In the genomic region with DNA sequence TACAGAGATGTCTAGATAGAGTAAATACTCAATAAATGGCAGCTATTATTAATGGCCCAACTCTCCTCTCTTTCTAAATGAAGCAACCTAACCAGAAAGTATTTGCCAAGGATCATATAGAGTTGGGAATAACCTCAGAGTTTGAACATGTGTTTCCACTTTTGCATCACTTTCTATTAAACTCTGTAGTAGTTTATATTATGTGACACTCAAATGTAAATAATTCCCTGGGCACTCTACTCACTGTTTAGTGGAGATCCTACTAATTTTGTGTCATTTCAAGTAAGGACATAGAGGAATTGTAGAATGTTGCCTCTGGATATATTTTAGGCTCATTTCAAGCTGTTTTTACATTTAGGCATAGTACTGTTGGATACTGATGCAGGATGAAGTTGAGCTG, we compare ENCODE assay signal across 17 cellular contexts.
"Had no signal": no experiment of that assay in that cellular context is flagged by ENCODE, and none has a peak within 500 bp of the region (broad histone marks: within the 10 kb centered on the region; RNA-seq: fewer than 3 reads in every experiment).

No MANE protein-coding gene starts in this region.

- H3K4me1 ChIP-seq: ascending aorta, esophagus squamous epithelium, gastrocnemius medialis, left lung, pancreas, spleen had no signal

- H3K27ac Mint-ChIP-seq: activated CD4-positive, alpha-beta memory T cell treated with anti-CD3 and anti-CD28 coated beads, Interleukin-2, amount 10 ng/mL, durations not matched to agents 7 days and 5 days; activated T-cell treated with anti-CD3 and anti-CD28 coated beads, Interleukin-2, amount 50 U/mL, for 72 hours; memory B cell; stimulated activated naive B cell treated with anti-CD40 and anti-IgM and Interleukin-4, amounts not matched to agents 10 μg/mL and 1 μg/mL and 100 μg/mL, for 72 hours; T-helper 2 cell treated with Interferon-gamma antibody and Interleukin-4, amounts not matched to agents 5 μg/mL and 100 μg/mL, for 36 hours had no signal

- H3K9me3 ChIP-seq: ascending aorta, esophagus squamous epithelium, gastrocnemius medialis, left lung, pancreas, spleen had no signal

- H3K27me3 ChIP-seq: ascending aorta, esophagus squamous epithelium, gastrocnemius medialis, left lung, pancreas, spleen had no signal

- H3K9me3 Mint-ChIP-seq: activated CD4-positive, alpha-beta memory T cell treated with anti-CD3 and anti-CD28 coated beads, Interleukin-2, amount 10 ng/mL, durations not matched to agents 7 days and 5 days; memory B cell; stimulated activated naive B cell treated with anti-CD40 and anti-IgM and Interleukin-4, amounts not matched to agents 10 μg/mL and 1 μg/mL and 100 μg/mL, for 72 hours had no signal

- H3K4me1 Mint-ChIP-seq: activated CD4-positive, alpha-beta memory T cell treated with anti-CD3 and anti-CD28 coated beads, Interleukin-2, amount 10 ng/mL, durations not matched to agents 7 days and 5 days; memory B cell; stimulated activated naive B cell treated with anti-CD40 and anti-IgM and Interleukin-4, amounts not matched to agents 10 μg/mL and 1 μg/mL and 100 μg/mL, for 72 hours had no signal

- H3K36me3 ChIP-seq: ascending aorta, esophagus squamous epithelium, gastrocnemius medialis, left lung, pancreas, spleen had no signal

- ATAC-seq: activated T-cell treated with anti-CD3 and anti-CD28 coated beads, Interleukin-2, amount 50 U/mL, for 72 hours; gastrocnemius medialis; left lung; pancreas; right cardiac atrium; stimulated activated naive B cell treated with anti-CD40 and anti-IgM and Interleukin-4, amounts not matched to agents 10 μg/mL and 1 μg/mL and 100 μg/mL, for 72 hours had no signal

- H3K27me3 Mint-ChIP-seq: activated CD4-positive, alpha-beta memory T cell treated with anti-CD3 and anti-CD28 coated beads, Interleukin-2, amount 10 ng/mL, durations not matched to agents 7 days and 5 days; memory B cell; stimulated activated naive B cell treated with anti-CD40 and anti-IgM and Interleukin-4, amounts not matched to agents 10 μg/mL and 1 μg/mL and 100 μg/mL, for 72 hours had no signal

- H3K27ac ChIP-seq: ascending aorta, esophagus squamous epithelium, gastrocnemius medialis, left lung, pancreas, spleen had no signal

- DNase-seq: activated CD4-positive, alpha-beta memory T cell treated with anti-CD3 and anti-CD28 coated beads, Interleukin-2, amount 10 ng/mL, durations not matched to agents 7 days and 5 days; activated CD8-positive, alpha-beta memory T cell treated with anti-CD3 and anti-CD28 coated beads, Interleukin-2, amount 50 U/mL, for 4 hours; activated naive CD4-positive, alpha-beta T cell; activated T-cell treated with anti-CD3 and anti-CD28 coated beads, Interleukin-2, amount 50 U/mL, for 72 hours; esophagus squamous epithelium; gastrocnemius medialis; left lung; pancreas; right cardiac atrium; spleen; stimulated activated CD4-positive, alpha-beta T cell treated with anti-CD3 and anti-CD28 coated beads, Interleukin-1b, Interleukin-23, amount 100 ng/mL, for 48 hours; stimulated activated naive B cell treated with anti-CD40 and anti-IgM and Interleukin-4, amounts not matched to agents 10 μg/mL and 1 μg/mL and 100 μg/mL, for 72 hours; substantia nigra; SW 1271 had no signal

- H3K4me3 Mint-ChIP-seq: activated CD4-positive, alpha-beta memory T cell treated with anti-CD3 and anti-CD28 coated beads, Interleukin-2, amount 10 ng/mL, durations not matched to agents 7 days and 5 days; activated T-cell treated with anti-CD3 and anti-CD28 coated beads, Interleukin-2, amount 50 U/mL, for 72 hours; memory B cell; stimulated activated naive B cell treated with anti-CD40 and anti-IgM and Interleukin-4, amounts not matched to agents 10 μg/mL and 1 μg/mL and 100 μg/mL, for 72 hours; T-helper 2 cell treated with Interferon-gamma antibody and Interleukin-4, amounts not matched to agents 5 μg/mL and 100 μg/mL, for 36 hours had no signal

- H3K4me3 ChIP-seq: ascending aorta, esophagus squamous epithelium, gastrocnemius medialis, left lung, pancreas, spleen had no signal

- H3K36me3 Mint-ChIP-seq: memory B cell; stimulated activated naive B cell treated with anti-CD40 and anti-IgM and Interleukin-4, amounts not matched to agents 10 μg/mL and 1 μg/mL and 100 μg/mL, for 72 hours had no signal
